7 cellular contexts compared by ENCODE assay signal in genomic region chr16:21541611-21542051, GRCh38. TPM values are rescaled to one million over a fixed set of nuclear protein-coding genes. Genes with fewer than 3 reads are reported as not detected.
A peak's percentile ranks its signal among the peaks of the same experiment; 100 is the strongest.
DNase-seq lines count a peak whose midpoint lies in the region; ATAC-seq, FAIRE-seq and TF ChIP-seq lines count a peak whose summit lies in the region.
"Not testable (repeated sequence)": the region's sequence is repeated elsewhere in the genome, so short reads cannot be mapped to it uniquely, and the experiment has no call there.

No MANE protein-coding gene starts in this region.

- TF ChIP-seq POLR2A in GM18505 (IDR thresholded peaks at IDR 0.05; ENCODE audit: borderline replicate concordance, extremely low read depth, insufficient read depth, insufficient read length); NB4 (IDR thresholded peaks at IDR 0.05; ENCODE audit: extremely low read depth, insufficient read length); GM12878 (IDR thresholded peaks at IDR 0.05; ENCODE audit: low read depth, low read length): not testable (repeated sequence)

- SMC1A ChIA-PET in GM12878 (lab: Charles Lee; ENCODE audit: uncharacterized antibody, unreplicated experiment): not testable (repeated sequence)

- H3K27me3 Mint-ChIP-seq in memory B cell: not testable (repeated sequence)

- peak; percentile 43 for ATAC-seq in GM18505 (IDR thresholded peaks at IDR 0.05; ENCODE audit: unreplicated experiment)
- ATAC-seq in GM21529 (IDR thresholded peaks at IDR 0.05; ENCODE audit: unreplicated experiment): peak; percentile 57
- ATAC-seq in HG03159 (IDR thresholded peaks at IDR 0.05; ENCODE audit: unreplicated experiment): peak; percentile 43
- ATAC-seq in GM12878: peak; percentile 77
- ATAC-seq in memory B cell (ENCODE audit: low read depth): peak; percentile 78

- DNase-seq in NB4 (ENCODE audit: low read depth): peak; percentile 59
- peak; percentile 70 for DNase-seq in UCSD-AML1 (lab: John Stamatoyannopoulos, UW; ENCODE audit: unreplicated experiment)
- not testable (repeated sequence) for DNase-seq in GM12878 (ENCODE audit: low read depth, low spot score)
- peak in 1 of 2 donors; percentile 60 for DNase-seq in memory B cell (ENCODE audit: low spot score in 2 of 2)

- not testable (repeated sequence) for H3K36me3 ChIP-seq in GM12878 (ENCODE audit: control insufficient read depth in 2 of 2, insufficient read depth in 2 of 2, low read length in 1 of 2)

- not testable (repeated sequence) for H4K20me1 ChIP-seq in GM12878 (ENCODE audit: control insufficient read depth, insufficient read depth)

- not testable (repeated sequence) for H3K9me3 Mint-ChIP-seq in memory B cell

- RAD21 ChIA-PET in GM12878 (lab: Charles Lee; ENCODE audit: unreplicated experiment): not testable (repeated sequence)

- not testable (repeated sequence) for FAIRE-seq in GM12878 (lab: Jason Lieb, UNC)

- peak overlapping the region; percentile 55 for H2AFZ ChIP-seq in GM12878 (ENCODE audit: control insufficient read depth, low read depth, low read length)

- not testable (repeated sequence) for TF ChIP-seq CTCF in NB4 (IDR thresholded peaks at IDR 0.05; ENCODE audit: low read depth, low read length); GM12878 (IDR thresholded peaks at IDR 0.05 in 2 of 3, conservative IDR thresholded peaks at IDR 0.05 in 1 of 3; ENCODE audit: control insufficient read depth in 2 of 3, extremely low read depth in 1 of 3, insufficient read depth in 1 of 3, low read depth in 3 of 3, low read length in 3 of 3)

- POLR2A ChIA-PET in GM12878 (lab: Charles Lee): not testable (repeated sequence)

- H3K4me1 ChIP-seq in GM12878 (ENCODE audit: control insufficient read depth, insufficient read depth, low read length): peaks cover 14% of the 10 kb centered on the region

- CTCF ChIA-PET in GM12878 (lab: Yijun Ruan, JAX): not testable (repeated sequence)

- not testable (repeated sequence) for TF ChIP-seq EP300 in GM12878 (IDR thresholded peaks at IDR 0.05; ENCODE audit: borderline replicate concordance in 1 of 2, control insufficient read depth in 1 of 2, low read depth in 2 of 2, low read length in 2 of 2)

- not testable (repeated sequence) for H3K79me2 ChIP-seq in GM12878 (ENCODE audit: control insufficient read depth, insufficient read depth, low read length)

- intact Hi-C loops in GM12878 (cut with micrococcal nuclease; ENCODE audit: unreplicated experiment): not testable (repeated sequence)

- not testable (repeated sequence) for BruUV-seq in GM12878 (replicated peaks; lab: Mats Ljungman, UMichigan)

- not testable (repeated sequence) for H3K27me3 ChIP-seq in GM12878 (replicated peaks in 1 of 2; ENCODE audit: control insufficient read depth in 2 of 2, insufficient read depth in 2 of 2, low read length in 1 of 2)

- not testable (repeated sequence) for H3K4me3 Mint-ChIP-seq in memory B cell

- peaks cover 13% of the 10 kb centered on the region for H3K4me1 Mint-ChIP-seq in memory B cell

- not testable (repeated sequence) for H3K36me3 Mint-ChIP-seq in memory B cell

- H3K4me2 ChIP-seq in GM12878 (ENCODE audit: control insufficient read depth, insufficient read depth): peak overlapping the region; percentile 56; the same call in 1 of the 2 replicates

- not testable (repeated sequence) for H3K27ac ChIP-seq in GM12878 (ENCODE audit: control insufficient read depth, insufficient read depth)

- not testable (repeated sequence) for H3K4me3 ChIP-seq in NB4 (ENCODE audit: low read depth, low read length); GM12878

- not testable (repeated sequence) for TF ChIP-seq RAD21 in GM12878 (IDR thresholded peaks at IDR 0.05; ENCODE audit: insufficient read depth, low read depth, low read length)

- in situ Hi-C loops in GM12878 (cut with MboI): not testable (repeated sequence)

- H3K9ac ChIP-seq in GM12878 (ENCODE audit: control insufficient read depth, insufficient read depth, low read length): not testable (repeated sequence)

- WGBS in GM12878 (ENCODE audit: insufficient coverage, insufficient replicate concordance, low lambda C conversion rate, missing lambda C conversion rate): 15% methylated on average over 9 of the region's 10 CpGs

- H3K9me3 ChIP-seq in GM12878 (replicated peaks; ENCODE audit: control insufficient read depth, insufficient read depth, low read length): not testable (repeated sequence)

- peak overlapping the region; percentile 67 for H3K27ac Mint-ChIP-seq in memory B cell

TF ChIP-seq in GM12878, 131 proteins besides CTCF, POLR2A, EP300 and RAD21:
- TF ChIP-seq EED (IDR thresholded peaks at IDR 0.05; ENCODE audit: low read depth): peak; percentile 48; the same call in 1 of the 2 replicates
- peak; percentile 35; the same call in 1 of the 2 replicates for TF ChIP-seq RUNX3 (IDR thresholded peaks at IDR 0.05; ENCODE audit: low read length)

RNA-seq across cellular contexts. Expression of gene METTL9, which starts 57.7 kb away (rescaled TPM):
- total RNA-seq in GM12878 (2013; cell fraction: nucleolus; rRNA removed): 62.2 and 71.7 TPM in 2 replicates
- total RNA-seq in GM12878 (2014; rRNA removed) (119 TPM in 2 replicates), GM12878 (2014; rRNA removed; fragmentation: Illumina TruSeq; extraction: Trizol) (92.0 and 101 TPM in 2 replicates), GM12878 (2021) (90.0 and 98.5 TPM in 2 replicates)
- 26.1 TPM for polyA plus RNA-seq in GM12878 (2011; ENCODE audit: low read depth)
- polyA plus RNA-seq in GM12878 (2011; rRNA removed) (115 and 196 TPM in 2 replicates), GM12878 (2014; fragmentation: Illumina TruSeq; extraction: Trizol) (106 and 149 TPM in 2 replicates), GM12878 (2014; fragmentation: Nextera tagmentation; extraction: Ambion mirVana) (10 to 100 TPM; 19.4 to 40.0 TPM), GM12878 (2014; rRNA removed) (89.7 and 101 TPM in 2 replicates), GM12878 (2016; fragmentation: Nextera tagmentation; extraction: Ambion mirVana) (100 to 1,000 TPM in 1 of 2 experiments, 10 to 100 TPM in 1; 95.4 to 103 TPM)
- 46.5 and 46.6 TPM in 2 replicates for polyA plus RNA-seq in GM12878 (2011; cell fraction: cytosol; rRNA removed)
- 23.6 and 27.4 TPM in 2 replicates for polyA plus RNA-seq in GM12878 (2011; cell fraction: nucleus; rRNA removed)
- polyA plus RNA-seq in GM12878 (2012): 48.7 and 50.0 TPM in 2 replicates
- polyA minus RNA-seq in GM12878 (2011; rRNA and poly(A)+ RNA removed): 34.8 and 37.0 TPM in 2 replicates
- polyA minus RNA-seq in GM12878 (2011; cell fraction: cytosol; rRNA and poly(A)+ RNA removed): 17.4 and 20.2 TPM in 2 replicates
- 17.4 and 24.3 TPM in 2 replicates for polyA minus RNA-seq in GM12878 (2011; cell fraction: nucleus; rRNA and poly(A)+ RNA removed)
